Comparison of ENCODE assay signal across 28 cellular contexts in genomic region chr4:105243446-105243845, GRCh38.
"Had no signal": no experiment of that assay in that cellular context is flagged by ENCODE, and none has a peak within 500 bp of the region (broad histone marks: within the 10 kb centered on the region; RNA-seq: fewer than 3 reads in every experiment).

No MANE protein-coding gene starts in this region.

- H3K4me3 ChIP-seq: ascending aorta, cardiac muscle cell, Peyer's patch, SJSA1 had no signal

- H3K27ac Mint-ChIP-seq: activated CD4-positive, alpha-beta T cell treated with anti-CD3 and anti-CD28 coated beads, Interleukin-2, amount 10 ng/mL, durations not matched to agents 24 days and 14 days; activated CD8-positive, alpha-beta T cell treated with anti-CD3 and anti-CD28 coated beads, Interleukin-2, amount 10 ng/mL, durations not matched to agents 7 days and 5 days; activated naive CD4-positive, alpha-beta T cell treated with anti-CD3 and anti-CD28 coated beads, Interleukin-2, amount 50 U/mL, for 24 hours; activated naive CD8-positive, alpha-beta T cell treated with anti-CD3 and anti-CD28 coated beads, Interleukin-2, amount 10 ng/mL, durations not matched to agents 7 days and 5 days; activated T-cell treated with anti-CD3 and anti-CD28 coated beads, Interleukin-2, amount 50 U/mL, for 24 hours; activated T-helper 2 cell treated with anti-CD3 and anti-CD28 coated beads, Interferon-gamma antibody, Interleukin-2, Interleukin-4, amounts not matched to agents 10 μg/mL and 5 μg/mL and 100 μg/mL, durations not matched to agents 14 hours and 24 hours and 36 hours had no signal

- H3K9me3 Mint-ChIP-seq: activated CD4-positive, alpha-beta T cell treated with anti-CD3 and anti-CD28 coated beads, Interleukin-2, amount 10 ng/mL, durations not matched to agents 24 days and 14 days; activated naive CD4-positive, alpha-beta T cell treated with anti-CD3 and anti-CD28 coated beads, Interleukin-2, amount 50 U/mL, for 24 hours; activated naive CD8-positive, alpha-beta T cell treated with anti-CD3 and anti-CD28 coated beads, Interleukin-2, amount 10 ng/mL, durations not matched to agents 7 days and 5 days; activated T-cell treated with anti-CD3 and anti-CD28 coated beads, Interleukin-2, amount 50 U/mL, for 24 hours; activated T-helper 2 cell treated with anti-CD3 and anti-CD28 coated beads, Interferon-gamma antibody, Interleukin-2, Interleukin-4, amounts not matched to agents 10 μg/mL and 5 μg/mL and 100 μg/mL, durations not matched to agents 14 hours and 24 hours and 36 hours; central memory CD8-positive, alpha-beta T cell had no signal

- H3K27me3 Mint-ChIP-seq: activated CD4-positive, alpha-beta T cell treated with anti-CD3 and anti-CD28 coated beads, Interleukin-2, amount 10 ng/mL, durations not matched to agents 24 days and 14 days; activated naive CD4-positive, alpha-beta T cell treated with anti-CD3 and anti-CD28 coated beads, Interleukin-2, amount 50 U/mL, for 24 hours; activated naive CD8-positive, alpha-beta T cell treated with anti-CD3 and anti-CD28 coated beads, Interleukin-2, amount 10 ng/mL, durations not matched to agents 7 days and 5 days; activated T-cell treated with anti-CD3 and anti-CD28 coated beads, Interleukin-2, amount 50 U/mL, for 24 hours; central memory CD8-positive, alpha-beta T cell had no signal

- H3K4me3 Mint-ChIP-seq: activated CD4-positive, alpha-beta T cell treated with anti-CD3 and anti-CD28 coated beads, Interleukin-2, amount 10 ng/mL, durations not matched to agents 24 days and 14 days; activated CD8-positive, alpha-beta T cell treated with anti-CD3 and anti-CD28 coated beads, Interleukin-2, amount 10 ng/mL, durations not matched to agents 7 days and 5 days; activated naive CD4-positive, alpha-beta T cell treated with anti-CD3 and anti-CD28 coated beads, Interleukin-2, amount 50 U/mL, for 24 hours; activated naive CD8-positive, alpha-beta T cell treated with anti-CD3 and anti-CD28 coated beads, Interleukin-2, amount 10 ng/mL, durations not matched to agents 7 days and 5 days; activated T-cell treated with anti-CD3 and anti-CD28 coated beads, Interleukin-2, amount 50 U/mL, for 24 hours; central memory CD8-positive, alpha-beta T cell had no signal

- DNase-seq: activated CD4-positive, alpha-beta T cell treated with anti-CD3 and anti-CD28 coated beads, Interleukin-2, amount 10 ng/mL, durations not matched to agents 24 days and 14 days; activated CD4-positive, alpha-beta T cell treated with anti-CD3 and anti-CD28 coated beads, Interleukin-2, amount 50 U/mL, for 48 hours; activated CD8-positive, alpha-beta T cell treated with anti-CD3 and anti-CD28 coated beads, Interleukin-2, amount 10 ng/mL, durations not matched to agents 7 days and 5 days; activated gamma-delta T cell; activated naive CD4-positive, alpha-beta T cell treated with Interleukin-2 at 50 U/mL for 16 hours; activated naive CD8-positive, alpha-beta T cell treated with anti-CD3 and anti-CD28 coated beads, Interleukin-2, amount 10 ng/mL, durations not matched to agents 7 days and 5 days; activated T-cell treated with anti-CD3 and anti-CD28 coated beads, Interleukin-2, amount 50 U/mL, for 24 hours; amygdala; NCI-H1105; NCI-H1417 treated with DMSO at 0.1 percent for 48 hours; NCI-H2029; NCI-H345; NCI-H524 treated with DMSO at 0.1 percent for 48 hours; NK-92 treated with Interleukin-12 subunit alpha and Interleukin-12 subunit beta, amount 100 ng/mL, for 24 hours; PC-3; Peyer's patch; RPMI8226; SHP77 treated with DMSO at 0.1 percent for 48 hours; T-helper 1 cell; T-helper 2 cell; T-helper 9 cell; WERI-Rb-1 had no signal

- H3K9me3 ChIP-seq: ascending aorta, Peyer's patch, SJSA1 had no signal

- H3K27ac ChIP-seq: ascending aorta, cardiac muscle cell, Peyer's patch, SJSA1, WERI-Rb-1 had no signal

- H3K27me3 ChIP-seq: ascending aorta, cardiac muscle cell, Peyer's patch, SJSA1 had no signal

- H3K4me1 ChIP-seq: Peyer's patch, SJSA1 had no signal
